Comparison of ENCODE assay signal across 1 cellular context in genomic region chr18:12336887-12337286, GRCh38.
TF ChIP-seq lines count a peak whose summit lies in the region.

No MANE protein-coding gene starts in this region.

TF ChIP-seq in A549, 52 proteins besides CTCF, POLR2A, EP300 and RAD21 (continued from another document):
- TF ChIP-seq HES2 (IDR thresholded peaks at IDR 0.05) = no peak
- no peak for TF ChIP-seq EHF (CRISPR knock-in tag; IDR thresholded peaks at IDR 0.05)
